Comparison of ENCODE assay signal across 1 cellular context in genomic region chr11:118046051-118046963, GRCh38.
TF ChIP-seq lines count a peak whose summit lies in the region.

No MANE protein-coding gene starts in this region.

TF ChIP-seq in GM12878, 131 proteins besides CTCF, POLR2A, EP300 and RAD21 (continued from another document and continues in another):
- TF ChIP-seq ZNF687 (IDR thresholded peaks at IDR 0.05) (no peak), NFYA (IDR thresholded peaks at IDR 0.05; ENCODE audit: borderline replicate concordance, low read depth, low read length) (no peak), DPF2 (IDR thresholded peaks at IDR 0.05) (0 out of 2 replicates have a peak, but pooled peaks have one; percentile 34), ESRRA (IDR thresholded peaks at IDR 0.05; ENCODE audit: low read length) (no peak), FOS (IDR thresholded peaks at IDR 0.05; ENCODE audit: borderline replicate concordance, extremely low read depth, insufficient read length) (no peak), TCF12 (IDR thresholded peaks at IDR 0.05; ENCODE audit: low read depth, low read length) (no peak), PML (IDR thresholded peaks at IDR 0.05; ENCODE audit: low read length) (no peak), CEBPB (IDR thresholded peaks at IDR 0.05; ENCODE audit: borderline replicate concordance in 1 of 2, low read depth in 2 of 2, low read length in 2 of 2) (no peak), RCOR1 (conservative IDR thresholded peaks at IDR 0.05; ENCODE audit: low read depth, low read length) (no peak), CBX3 (IDR thresholded peaks at IDR 0.05; ENCODE audit: borderline replicate concordance, low read depth) (no peak), CHD2 (IDR thresholded peaks at IDR 0.05; ENCODE audit: borderline replicate concordance, low read depth, low read length) (no peak), RELB (IDR thresholded peaks at IDR 0.05; ENCODE audit: low read depth) (peak; percentile 86), JUNB (IDR thresholded peaks at IDR 0.05) (peak; percentile 76), IRF4 (IDR thresholded peaks at IDR 0.05; ENCODE audit: low read depth, low read length) (no peak), BACH1 (IDR thresholded peaks at IDR 0.05; ENCODE audit: borderline replicate concordance) (no peak), MYC (IDR thresholded peaks at IDR 0.05; ENCODE audit: insufficient read depth, insufficient read length, insufficient replicate concordance, low read length, severe bottlenecking) (no peak), ZNF592 (IDR thresholded peaks at IDR 0.05) (no peak), MEF2A (IDR thresholded peaks at IDR 0.05; ENCODE audit: insufficient read depth, low read depth, low read length) (no peak), BCL3 (IDR thresholded peaks at IDR 0.05; ENCODE audit: borderline replicate concordance, insufficient read depth, low read depth, low read length, poor library complexity, severe bottlenecking) (no peak), NR2C1 (IDR thresholded peaks at IDR 0.05) (no peak), KLF5 (IDR thresholded peaks at IDR 0.05; ENCODE audit: partially characterized antibody) (no peak), ZBTB4 (CRISPR knock-in tag; IDR thresholded peaks at IDR 0.05) (no peak), ZNF384 (IDR thresholded peaks at IDR 0.05; ENCODE audit: borderline replicate concordance, low read depth, low read length) (no peak), TAF1 (IDR thresholded peaks at IDR 0.05; ENCODE audit: borderline replicate concordance, low read depth, low read length) (no peak), WRNIP1 (IDR thresholded peaks at IDR 0.05; ENCODE audit: borderline replicate concordance, low read depth, low read length) (no peak), KAT2A (conservative IDR thresholded peaks at IDR 0.05; ENCODE audit: control insufficient read depth, low read depth, low read length) (no peak), EZH2 (IDR thresholded peaks at IDR 0.05; ENCODE audit: borderline replicate concordance, control insufficient read depth, low read depth, low read length) (no peak), ATF7 (IDR thresholded peaks at IDR 0.05; ENCODE audit: low read depth) (peak; percentile 39; the same call in 1 of the 2 replicates), E4F1 (IDR thresholded peaks at IDR 0.05; ENCODE audit: borderline replicate concordance, partially characterized antibody) (no peak), BCL11A (IDR thresholded peaks at IDR 0.05; ENCODE audit: low read depth, low read length) (peak; percentile 35; the same call in 1 of the 2 replicates), RAD51 (IDR thresholded peaks at IDR 0.05) (no peak), KDM1A (IDR thresholded peaks at IDR 0.05; ENCODE audit: borderline replicate concordance) (no peak), STAT3 (IDR thresholded peaks at IDR 0.05; ENCODE audit: low read depth, low read length) (no peak), CUX1 (IDR thresholded peaks at IDR 0.05; ENCODE audit: insufficient replicate concordance, low read depth, low read length) (no peak), NRF1 (conservative IDR thresholded peaks at IDR 0.05; ENCODE audit: low read depth, low read length) (no peak), IKZF2 (IDR thresholded peaks at IDR 0.05) (peak; percentile 73 to 81), ZNF24 (IDR thresholded peaks at IDR 0.05) (no peak), CBX5 (IDR thresholded peaks at IDR 0.05; ENCODE audit: low read depth) (no peak), ZNF274 (IDR thresholded peaks at IDR 0.05; ENCODE audit: insufficient read depth, insufficient read length) (no peak)
